In genomic region chr12:116288735-116289134, GRCh38 we compare ENCODE assay signal across 14 cellular contexts. TPM values are rescaled to one million over a fixed set of nuclear protein-coding genes. Genes with fewer than 3 reads are reported as not detected.
DNase-seq lines count a peak whose midpoint lies in the region; ATAC-seq and TF ChIP-seq lines count a peak whose summit lies in the region.
"Had no signal": no experiment of that assay in that cellular context is flagged by ENCODE, and none has a peak within 500 bp of the region (broad histone marks: within the 10 kb centered on the region; RNA-seq: fewer than 3 reads in every experiment).

No MANE protein-coding gene starts in this region.

- no peak for DNase-seq in T-helper 17 cell
- no peak for DNase-seq in osteocyte (ENCODE audit: extremely low spot score, unreplicated experiment)
- DNase-seq in NCI-H128 (lab: John Stamatoyannopoulos, UW; ENCODE audit: unreplicated experiment), result no peak
- DNase-seq in foreskin keratinocyte, result no peak
- DNase-seq in effector CD8-positive, alpha-beta T cell (lab: John Stamatoyannopoulos, UW), result no peak
- DNase-seq: CD8-positive, alpha-beta memory T cell; COR-L47; DMS 273 treated with DMSO at 0.1 percent for 48 hours; H9 had no signal

- no peaks in the 10 kb centered on the region for H3K36me3 ChIP-seq in HEK293 (ENCODE audit: control insufficient read depth in 2 of 2, insufficient read depth in 1 of 2, low read length in 2 of 2)
- H3K36me3 ChIP-seq: BLaER1 treated with 17β-estradiol and CSF1 and Interleukin-3, amounts not matched to agents 10 nM and 100 nM had no signal

- ATAC-seq in T-helper 17 cell (no peak), HG03159 (IDR thresholded peaks at IDR 0.05; ENCODE audit: unreplicated experiment) (no peak), foreskin keratinocyte (no peak)

- H3K36me3 Mint-ChIP-seq in T-helper 17 cell (ENCODE audit: low read depth) (no peaks in the 10 kb centered on the region), nephron (ENCODE audit: low read depth) (no peaks in the 10 kb centered on the region), osteocyte (ENCODE audit: unreplicated experiment) (no peaks in the 10 kb centered on the region)
- H3K36me3 Mint-ChIP-seq: CD8-positive, alpha-beta memory T cell had no signal

- H3K9me3 ChIP-seq in HEK293 (ENCODE audit: control insufficient read depth, insufficient read depth, low read depth, low read length), result no peaks in the 10 kb centered on the region
- H3K9me3 ChIP-seq in T-helper 17 cell (ENCODE audit: control insufficient read depth, low read length, poor library complexity, severe bottlenecking), result no peaks in the 10 kb centered on the region
- H3K9me3 ChIP-seq: BLaER1 treated with 17β-estradiol and CSF1 and Interleukin-3, amounts not matched to agents 10 nM and 100 nM had no signal

- H3K27ac Mint-ChIP-seq in T-helper 17 cell, result no peak overlapping the region
- peak overlapping the region in 2 of 3 experiments; percentile 4 to 36 for H3K27ac Mint-ChIP-seq in nephron
- peak overlapping the region; percentile 57 for H3K27ac Mint-ChIP-seq in osteocyte (ENCODE audit: unreplicated experiment)
- H3K27ac Mint-ChIP-seq: B cell; CD8-positive, alpha-beta memory T cell had no signal

- H3K4me3 ChIP-seq in HEK293 (ENCODE audit: low read depth, low read length), result no peak overlapping the region
- H3K4me3 ChIP-seq: BLaER1 treated with 17β-estradiol and CSF1 and Interleukin-3, amounts not matched to agents 10 nM and 100 nM had no signal

- H3K27me3 ChIP-seq in foreskin keratinocyte, result no peaks in the 10 kb centered on the region
- H3K27me3 ChIP-seq: BLaER1 treated with 17β-estradiol and CSF1 and Interleukin-3, amounts not matched to agents 10 nM and 100 nM had no signal

- H3K4me1 ChIP-seq in HEK293 (ENCODE audit: control insufficient read depth, insufficient read depth, low read length), result peaks cover 9% of the 10 kb centered on the region
- no peaks in the 10 kb centered on the region for H3K4me1 ChIP-seq in foreskin keratinocyte

- peaks cover 3% of the 10 kb centered on the region for H3K9me3 Mint-ChIP-seq in nephron
- no peaks in the 10 kb centered on the region for H3K9me3 Mint-ChIP-seq in osteocyte (ENCODE audit: unreplicated experiment)
- H3K9me3 Mint-ChIP-seq: CD8-positive, alpha-beta memory T cell; H9 had no signal

- POLR2A ChIA-PET in HEK293 (lab: Yijun Ruan, JAX), result no interaction called here

- H3K4me3 Mint-ChIP-seq in T-helper 17 cell (peak overlapping the region; percentile 28), nephron (no peak overlapping the region), osteocyte (ENCODE audit: unreplicated experiment) (no peak overlapping the region)
- H3K4me3 Mint-ChIP-seq: B cell; CD8-positive, alpha-beta memory T cell; H9 had no signal

- TF ChIP-seq CTCF in HEK293 (tag by site-specific recombination; IDR thresholded peaks at IDR 0.05) (no peak), nephron (IDR thresholded peaks at IDR 0.05; ENCODE audit: unreplicated experiment in 3 of 3) (no peak), osteocyte (IDR thresholded peaks at IDR 0.05) (no peak), foreskin keratinocyte (conservative IDR thresholded peaks at IDR 0.05) (no peak)

- H3K27me3 Mint-ChIP-seq in T-helper 17 cell (peaks cover 7% of the 10 kb centered on the region), nephron (ENCODE audit: low read depth) (peaks cover 13% of the 10 kb centered on the region), osteocyte (ENCODE audit: unreplicated experiment) (no peaks in the 10 kb centered on the region)
- H3K27me3 Mint-ChIP-seq: B cell had no signal

- CTCF ChIA-PET in HEK293 (lab: Yijun Ruan, JAX), result no interaction called here

- no peak overlapping the region for H3K27ac ChIP-seq in HEK293 (ENCODE audit: extremely low read depth, low read depth, low read length)
- H3K27ac ChIP-seq in foreskin keratinocyte, result no peak overlapping the region

- H3K4me1 Mint-ChIP-seq in T-helper 17 cell (no peaks in the 10 kb centered on the region), nephron (peaks cover 8% of the 10 kb centered on the region), osteocyte (ENCODE audit: unreplicated experiment) (peaks cover 26% of the 10 kb centered on the region)
- H3K4me1 Mint-ChIP-seq: B cell; CD8-positive, alpha-beta memory T cell had no signal

TF ChIP-seq in HEK293, 187 proteins besides CTCF, POLR2A, EP300 and RAD21:
- TF ChIP-seq ZNF112 (tag by site-specific recombination; IDR thresholded peaks at IDR 0.05) (no peak), ZNF16 (tag by site-specific recombination; IDR thresholded peaks at IDR 0.05; ENCODE audit: low read depth) (peak; percentile 62; the same call in 1 of the 2 replicates), ZNF501 (tag by site-specific recombination; IDR thresholded peaks at IDR 0.05) (no peak), AEBP2 (tag by site-specific recombination; IDR thresholded peaks at IDR 0.05; ENCODE audit: borderline replicate concordance) (no peak)

RNA-seq across cellular contexts. Expression of gene MED13L, which starts 11.2 kb away (rescaled TPM):
- total RNA-seq in T-helper 17 cell (100 to 1,000 TPM; 184 to 193 TPM), osteocyte (229 and 234 TPM in 2 replicates), foreskin keratinocyte (42.4 and 50.1 TPM in 2 replicates)
- polyA plus RNA-seq in foreskin keratinocyte, result 4.6 and 5.3 TPM in 2 replicates
